18 cellular contexts compared by ENCODE assay signal in the genomic region with DNA sequence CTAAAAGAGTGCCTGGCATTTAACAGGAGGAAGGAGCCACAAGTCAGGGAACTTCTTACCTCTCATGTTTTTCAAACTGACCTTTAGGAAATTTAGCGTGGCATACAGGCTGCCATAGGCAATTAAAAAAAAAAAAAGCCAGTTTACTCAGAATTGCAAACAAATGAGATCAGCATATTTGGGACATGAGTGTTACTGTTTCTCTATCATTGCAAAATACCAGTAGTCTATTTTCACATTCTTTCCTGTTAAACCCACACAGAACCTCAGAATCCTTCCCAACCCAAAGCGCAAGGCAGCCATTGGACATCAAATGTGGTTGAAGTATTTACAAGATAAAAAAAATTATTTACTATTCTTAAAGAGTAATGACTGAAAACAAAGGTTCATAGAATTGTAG.
DNase-seq lines count a peak whose midpoint lies in the region; TF ChIP-seq lines count a peak whose summit lies in the region.
"Had no signal": no experiment of that assay in that cellular context is flagged by ENCODE, and none has a peak within 500 bp of the region (broad histone marks: within the 10 kb centered on the region; RNA-seq: fewer than 3 reads in every experiment).

No MANE protein-coding gene starts in this region.

- H3K27me3 ChIP-seq in Caco-2 (replicated peaks; ENCODE audit: control insufficient read depth, insufficient read depth, low read length): no peaks in the 10 kb centered on the region

- no peak overlapping the region for H3K4me3 ChIP-seq in Caco-2 (ENCODE audit: low read depth, low read length)
- H3K4me3 ChIP-seq: dorsolateral prefrontal cortex, GM12878, psoas muscle had no signal

- H3K27me3 Mint-ChIP-seq in Caco-2 (ENCODE audit: insufficient read depth, unreplicated experiment): no peaks in the 10 kb centered on the region
- H3K27me3 Mint-ChIP-seq: stimulated activated naive CD8-positive, alpha-beta T cell treated with anti-CD3 and anti-CD28 coated beads, Interleukin-15, amount 100 ng/mL, for 72 hours had no signal

- no TSS peak for BruUV-seq in Caco-2 (replicated peaks; lab: Mats Ljungman, UMichigan)

- no peaks in the 10 kb centered on the region for H3K36me3 Mint-ChIP-seq in Caco-2 (ENCODE audit: insufficient read depth, unreplicated experiment)
- H3K36me3 Mint-ChIP-seq: IgD-negative memory B cell had no signal

- no peak overlapping the region for H3K27ac Mint-ChIP-seq in Caco-2 (ENCODE audit: unreplicated experiment)
- H3K27ac Mint-ChIP-seq: activated naive CD4-positive, alpha-beta T cell treated with anti-CD3 and anti-CD28 coated beads for 36 hours; IgD-negative memory B cell; stimulated activated naive CD8-positive, alpha-beta T cell treated with anti-CD3 and anti-CD28 coated beads, Interleukin-15, amount 100 ng/mL, for 72 hours; T-helper 1 cell treated with Interleukin-12 subunit alpha and Interleukin-12 subunit beta and Interleukin-4 antibody, amounts not matched to agents 30 μg/mL and 1 μg/mL, for 36 hours had no signal

- intact Hi-C loops in Caco-2 (cut with micrococcal nuclease; ENCODE audit: unreplicated experiment): no loop called here

- H3K4me1 ChIP-seq in Caco-2: peaks cover 15% of the 10 kb centered on the region
- H3K4me1 ChIP-seq: psoas muscle had no signal

- H3K36me3 ChIP-seq in Caco-2 (ENCODE audit: control insufficient read depth, insufficient read depth, low read length): no peaks in the 10 kb centered on the region

- CTCF ChIA-PET in Caco-2 (lab: Charles Lee): no interaction called here

- DNase-seq in Caco-2 (peak in 1 of 2 experiments; percentile 27), NCI-H226 (peak; percentile 64), epithelial cell of prostate (ENCODE audit: low read depth, low spot score) (no peak), myocyte (ENCODE audit: low read depth) (peak; percentile 59), amygdala (lab: John Stamatoyannopoulos, UW) (no peak), NCI-H1694 treated with DMSO at 0.1 percent for 48 hours (lab: John Stamatoyannopoulos, UW) (no peak), HuH-7 (ENCODE audit: low spot score) (no peak)
- no peak for DNase-seq in activated CD4-positive, alpha-beta T cell treated with anti-CD3 and anti-CD28 coated beads for 48 hours
- DNase-seq: activated CD4-positive, alpha-beta T cell treated with anti-CD3 and anti-CD28 coated beads, Interleukin-2, amount 50 U/mL, for 4 hours; activated naive CD4-positive, alpha-beta T cell treated with anti-CD3 and anti-CD28 coated beads for 36 hours; COR-L47; dorsolateral prefrontal cortex; NCI-H2029 treated with DMSO at 0.1 percent for 48 hours; psoas muscle; stimulated activated naive CD8-positive, alpha-beta T cell treated with anti-CD3 and anti-CD28 coated beads, Interleukin-15, amount 100 ng/mL, for 72 hours had no signal

- H3K27ac ChIP-seq in epithelial cell of prostate: peak overlapping the region; percentile 39
- H3K27ac ChIP-seq: dorsolateral prefrontal cortex, psoas muscle had no signal

- no peak for TF ChIP-seq CTCF in Caco-2 (IDR thresholded peaks at IDR 0.05; ENCODE audit: insufficient read depth in 1 of 2, low read depth in 1 of 2, low read length in 1 of 2, severe bottlenecking in 1 of 2, unreplicated experiment in 1 of 2)

- peaks cover 13% of the 10 kb centered on the region for H3K9me3 Mint-ChIP-seq in Caco-2 (ENCODE audit: unreplicated experiment)
- H3K9me3 Mint-ChIP-seq: activated naive CD4-positive, alpha-beta T cell treated with anti-CD3 and anti-CD28 coated beads for 36 hours; stimulated activated naive CD8-positive, alpha-beta T cell treated with anti-CD3 and anti-CD28 coated beads, Interleukin-15, amount 100 ng/mL, for 72 hours; T-helper 1 cell treated with Interleukin-12 subunit alpha and Interleukin-12 subunit beta and Interleukin-4 antibody, amounts not matched to agents 30 μg/mL and 1 μg/mL, for 36 hours had no signal

- POLR2A ChIA-PET in Caco-2 (lab: Charles Lee): no interaction called here

- peaks cover 12% of the 10 kb centered on the region for H3K4me1 Mint-ChIP-seq in Caco-2 (ENCODE audit: low read depth, unreplicated experiment)
- H3K4me1 Mint-ChIP-seq: IgD-negative memory B cell; stimulated activated naive CD8-positive, alpha-beta T cell treated with anti-CD3 and anti-CD28 coated beads, Interleukin-15, amount 100 ng/mL, for 72 hours had no signal

- H3K4me3 Mint-ChIP-seq in Caco-2 (ENCODE audit: unreplicated experiment): peak overlapping the region; percentile 2
- H3K4me3 Mint-ChIP-seq: activated naive CD4-positive, alpha-beta T cell treated with anti-CD3 and anti-CD28 coated beads for 36 hours; IgD-negative memory B cell; stimulated activated naive CD8-positive, alpha-beta T cell treated with anti-CD3 and anti-CD28 coated beads, Interleukin-15, amount 100 ng/mL, for 72 hours; T-helper 1 cell treated with Interleukin-12 subunit alpha and Interleukin-12 subunit beta and Interleukin-4 antibody, amounts not matched to agents 30 μg/mL and 1 μg/mL, for 36 hours had no signal

- H3K9me3 ChIP-seq in Caco-2: no peaks in the 10 kb centered on the region
- H3K9me3 ChIP-seq: psoas muscle had no signal

Comparison
In these comparisons a context has a peak if more than half of its experiments do, and no peak if none do; other contexts are left out.
1. DNase-seq: peak in NCI-H226 (single experiment) and myocyte (single experiment); none in epithelial cell of prostate (single experiment), amygdala (0 of 56), NCI-H1694 treated with DMSO at 0.1 percent for 48 hours (single experiment), activated CD4-positive, alpha-beta T cell treated with anti-CD3 and anti-CD28 coated beads for 48 hours (single experiment) and HuH-7 (single experiment).